8 cellular contexts compared by ENCODE assay signal in the genomic region with DNA sequence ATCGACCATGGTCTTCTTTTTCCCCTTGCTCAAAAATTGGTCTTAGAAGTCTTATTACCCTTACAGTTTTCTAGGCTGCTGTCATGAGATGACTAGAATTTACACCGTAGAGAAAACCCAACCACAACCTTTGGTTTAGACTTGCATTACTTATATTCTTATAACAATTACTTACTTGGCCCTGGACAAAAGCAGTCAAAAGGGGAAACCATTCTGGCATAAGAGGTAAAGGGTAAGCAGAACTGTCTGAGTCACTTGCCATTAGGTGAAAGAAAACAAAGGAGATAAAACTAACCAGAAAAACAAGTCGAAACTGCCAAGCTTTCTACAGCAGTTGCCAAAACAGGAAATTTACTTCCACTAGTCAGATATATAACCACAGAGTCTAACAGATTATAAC. TPM values are rescaled to one million over a fixed set of nuclear protein-coding genes. Genes with fewer than 3 reads are reported as not detected.
A peak's percentile ranks its signal among the peaks of the same experiment; 100 is the strongest.
DNase-seq lines count a peak whose midpoint lies in the region; ATAC-seq and TF ChIP-seq lines count a peak whose summit lies in the region.

No MANE protein-coding gene starts in this region.

- no peaks in the 10 kb centered on the region for H3K27me3 Mint-ChIP-seq in T-cell

- H3K36me3 ChIP-seq in gastroesophageal sphincter (peaks cover 0 to 9% of the 10 kb centered on the region in 2 donors), thymus (ENCODE audit: control insufficient read depth, insufficient read depth) (peaks cover 18% of the 10 kb centered on the region)

- 18 to 32% methylated on average over 3 of the region's 3 CpGs for WGBS in gastroesophageal sphincter (ENCODE audit: low coverage in 1 of 2), 2 donors
- WGBS in thymus: 24% methylated on average over 3 of the region's 3 CpGs

- H3K9me3 ChIP-seq in gastroesophageal sphincter (no peaks in the 10 kb centered on the region), thymus (ENCODE audit: control insufficient read depth) (no peaks in the 10 kb centered on the region)

- peaks cover 4 to 8% (median 4%) of the 10 kb centered on the region in 3 donors for H3K9me3 Mint-ChIP-seq in T-cell

- no peak for TF ChIP-seq EP300 in gastroesophageal sphincter (IDR thresholded peaks at IDR 0.05)

- H3K4me3 Mint-ChIP-seq in T-cell: peak overlapping the region; percentile 67 to 75 (median 74)

- H3K27ac ChIP-seq in 22Rv1 (0 out of 2 replicates have a peak overlapping the region, but pooled peaks have one; percentile 13), gastroesophageal sphincter (peak overlapping the region; percentile 59 to 76 (median 68)), thymus (ENCODE audit: low read depth) (peak overlapping the region; percentile 86)

- CTCF ChIA-PET in T-cell (lab: Charles Lee): no interaction called here

- DNase-seq in T-cell: peak in 1 of 34 experiments; percentile 31
- no peak for DNase-seq in activated gamma-delta T cell treated with Interleukin-2 at 50 U/mL for 16 hours
- DNase-seq in NCI-H2227 treated with DMSO at 0.1 percent for 48 hours (lab: John Stamatoyannopoulos, UW): no peak

- H3K4me1 ChIP-seq in gastroesophageal sphincter (peaks cover 31 to 72% (median 36%) of the 10 kb centered on the region in 3 donors), thymus (ENCODE audit: control insufficient read depth, insufficient read depth, low read length) (peaks cover 3% of the 10 kb centered on the region)

- peak overlapping the region; percentile 88 to 92 for H3K27ac Mint-ChIP-seq in T-cell

- H3K4me3 ChIP-seq in gastroesophageal sphincter: no peak overlapping the region
- H3K4me3 ChIP-seq in thymus (ENCODE audit: low read length): no peak overlapping the region

- POLR2A ChIA-PET in T-cell (lab: Charles Lee): interaction anchor here in 1 of 2 donors (1.0 kb wide), 1 partner anchor 11 kb away, joined by 3 read pairs; no protein-coding TSS in a partner anchor

- ATAC-seq in GM19043 (IDR thresholded peaks at IDR 0.05; ENCODE audit: low read depth, unreplicated experiment) (peak; percentile 71), HG03135 (IDR thresholded peaks at IDR 0.05; ENCODE audit: unreplicated experiment) (peak; percentile 63), T-cell (replicated peaks in 1 of 4) (peak; percentile 82 to 89 (median 87)), gastroesophageal sphincter (no peak)

- H3K27me3 ChIP-seq in gastroesophageal sphincter (no peaks in the 10 kb centered on the region), thymus (ENCODE audit: control insufficient read depth, insufficient read depth) (no peaks in the 10 kb centered on the region)

- TF ChIP-seq CTCF in 22Rv1 (IDR thresholded peaks at IDR 0.05) (no peak), gastroesophageal sphincter (IDR thresholded peaks at IDR 0.05) (no peak)

- no peak for TF ChIP-seq POLR2A in gastroesophageal sphincter (IDR thresholded peaks at IDR 0.05)

- H3K36me3 Mint-ChIP-seq in T-cell: peaks cover 42% of the 10 kb centered on the region

- peaks cover 65 to 76% (median 69%) of the 10 kb centered on the region in 3 donors for H3K4me1 Mint-ChIP-seq in T-cell

RNA-seq across cellular contexts. Expression of gene TMEM245, which starts 17.9 kb away (rescaled TPM):
- total RNA-seq in T-cell (10 to 100 TPM; 32.5 to 68.1 (median 52.5) TPM), gastroesophageal sphincter (100 to 1,000 TPM; 130 to 180 (median 142) TPM)
- polyA plus RNA-seq in thymus: 9.3 TPM

Comparison
In these comparisons a context has a peak if more than half of its experiments do, and no peak if none do; other contexts are left out.
1. H3K27ac ChIP-seq: peak in every context shown above with its lines; median percentile 86 in thymus; 68 in gastroesophageal sphincter; 13 in 22Rv1.